In the genomic region with DNA sequence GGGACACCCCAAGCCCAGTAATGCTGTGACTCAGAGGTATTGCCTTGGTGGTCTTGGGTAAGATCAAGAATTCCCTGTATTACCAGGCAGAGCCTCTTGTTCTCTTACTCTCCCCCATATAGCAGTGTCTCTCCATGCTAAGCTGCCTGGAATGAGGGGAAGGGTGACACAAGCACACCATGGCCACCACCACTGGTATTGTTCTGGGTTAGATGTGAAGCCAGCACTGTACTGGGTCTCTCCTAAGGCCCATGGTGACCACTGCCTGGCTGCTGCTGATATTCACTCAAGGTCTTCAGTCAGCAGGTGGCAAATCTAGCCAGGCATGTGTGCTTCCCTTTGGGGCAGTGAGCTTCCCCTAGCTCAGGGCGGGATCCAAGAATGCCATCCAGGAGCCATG, we compare ENCODE assay signal across 2 cellular contexts.
TF ChIP-seq lines count a peak whose summit lies in the region.

No MANE protein-coding gene starts in this region.

TF ChIP-seq in GM23338, 12 proteins besides CTCF, POLR2A, EP300 and RAD21 (continues in another document):
- no peak for TF ChIP-seq POLR2AphosphoS5 (IDR thresholded peaks at IDR 0.05; ENCODE audit: low read depth)
- TF ChIP-seq CREB1 (CRISPR knock-in tag; IDR thresholded peaks at IDR 0.05; ENCODE audit: low read depth): no peak
- TF ChIP-seq JUNB (IDR thresholded peaks at IDR 0.05; ENCODE audit: unreplicated experiment): no peak
- TF ChIP-seq STAT1 (IDR thresholded peaks at IDR 0.05; ENCODE audit: unreplicated experiment): no peak
- no peak for TF ChIP-seq ZNF331 (CRISPR knock-in tag; IDR thresholded peaks at IDR 0.05; ENCODE audit: low read depth)
- TF ChIP-seq EZH2 (IDR thresholded peaks at IDR 0.05; ENCODE audit: low read depth, unreplicated experiment): no peak
- TF ChIP-seq REST (IDR thresholded peaks at IDR 0.05; ENCODE audit: unreplicated experiment): no peak
- TF ChIP-seq NANOG (IDR thresholded peaks at IDR 0.05; ENCODE audit: borderline replicate concordance): no peak
- no peak for TF ChIP-seq ZNF114 (CRISPR knock-in tag; IDR thresholded peaks at IDR 0.05)
- TF ChIP-seq, protein P1, sequence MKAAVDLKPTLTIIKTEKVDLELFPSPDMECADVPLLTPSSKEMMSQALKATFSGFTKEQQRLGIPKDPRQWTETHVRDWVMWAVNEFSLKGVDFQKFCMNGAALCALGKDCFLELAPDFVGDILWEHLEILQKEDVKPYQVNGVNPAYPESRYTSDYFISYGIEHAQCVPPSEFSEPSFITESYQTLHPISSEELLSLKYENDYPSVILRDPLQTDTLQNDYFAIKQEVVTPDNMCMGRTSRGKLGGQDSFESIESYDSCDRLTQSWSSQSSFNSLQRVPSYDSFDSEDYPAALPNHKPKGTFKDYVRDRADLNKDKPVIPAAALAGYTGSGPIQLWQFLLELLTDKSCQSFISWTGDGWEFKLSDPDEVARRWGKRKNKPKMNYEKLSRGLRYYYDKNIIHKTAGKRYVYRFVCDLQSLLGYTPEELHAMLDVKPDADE (IDR thresholded peaks at IDR 0.05): no peak

TF ChIP-seq in H1, 55 proteins besides CTCF, POLR2A, EP300 and RAD21:
- no peak for TF ChIP-seq KDM5A (IDR thresholded peaks at IDR 0.05; ENCODE audit: low read length)
- no peak for TF ChIP-seq RBBP5 (IDR thresholded peaks at IDR 0.05; ENCODE audit: borderline replicate concordance, low read depth, low read length)
- no peak for TF ChIP-seq MAFK (IDR thresholded peaks at IDR 0.05; ENCODE audit: low read depth, low read length)
- no peak for TF ChIP-seq EZH2 (IDR thresholded peaks at IDR 0.05; ENCODE audit: low read depth, low read length, severe bottlenecking)
- no peak for TF ChIP-seq BCL11A (IDR thresholded peaks at IDR 0.05; ENCODE audit: low read depth in 2 of 2, low read length in 2 of 2)
- no peak for TF ChIP-seq PHF8 (conservative IDR thresholded peaks at IDR 0.05; ENCODE audit: low read depth, low read length)
- TF ChIP-seq SAP30 (IDR thresholded peaks at IDR 0.05; ENCODE audit: insufficient read depth, insufficient replicate concordance, low read length): no peak
- no peak for TF ChIP-seq GTF2F1 (IDR thresholded peaks at IDR 0.05; ENCODE audit: borderline replicate concordance, low read depth, low read length)
- TF ChIP-seq RXRA (IDR thresholded peaks at IDR 0.05; ENCODE audit: insufficient read depth, low read depth, low read length): no peak
- TF ChIP-seq, protein P2, sequence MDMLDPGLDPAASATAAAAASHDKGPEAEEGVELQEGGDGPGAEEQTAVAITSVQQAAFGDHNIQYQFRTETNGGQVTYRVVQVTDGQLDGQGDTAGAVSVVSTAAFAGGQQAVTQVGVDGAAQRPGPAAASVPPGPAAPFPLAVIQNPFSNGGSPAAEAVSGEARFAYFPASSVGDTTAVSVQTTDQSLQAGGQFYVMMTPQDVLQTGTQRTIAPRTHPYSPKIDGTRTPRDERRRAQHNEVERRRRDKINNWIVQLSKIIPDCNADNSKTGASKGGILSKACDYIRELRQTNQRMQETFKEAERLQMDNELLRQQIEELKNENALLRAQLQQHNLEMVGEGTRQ (IDR thresholded peaks at IDR 0.05; ENCODE audit: low read length): no peak
- TF ChIP-seq KDM4A (IDR thresholded peaks at IDR 0.05; ENCODE audit: low read depth, low read length, severe bottlenecking): no peak
- no peak for TF ChIP-seq SP2 (IDR thresholded peaks at IDR 0.05; ENCODE audit: low read length)
- no peak for TF ChIP-seq POU5F1 (IDR thresholded peaks at IDR 0.05; ENCODE audit: low read depth, low read length)
- no peak for TF ChIP-seq TEAD4 (IDR thresholded peaks at IDR 0.05; ENCODE audit: low read depth, low read length)
- no peak for TF ChIP-seq CHD2 (IDR thresholded peaks at IDR 0.05; ENCODE audit: low read length)
- no peak for TF ChIP-seq SUZ12 (IDR thresholded peaks at IDR 0.05; ENCODE audit: low read length)
- no peak for TF ChIP-seq TAF7 (optimal IDR thresholded peaks at IDR 0.05; ENCODE audit: borderline replicate concordance, low read depth, low read length)
- TF ChIP-seq TCF12 (IDR thresholded peaks at IDR 0.05; ENCODE audit: low read depth, low read length): no peak
- no peak for TF ChIP-seq POLR2AphosphoS5 (IDR thresholded peaks at IDR 0.05; ENCODE audit: low read depth, low read length)
- TF ChIP-seq CEBPB (IDR thresholded peaks at IDR 0.05; ENCODE audit: low read depth, low read length): no peak
